8 cellular contexts compared by ENCODE assay signal in the genomic region with DNA sequence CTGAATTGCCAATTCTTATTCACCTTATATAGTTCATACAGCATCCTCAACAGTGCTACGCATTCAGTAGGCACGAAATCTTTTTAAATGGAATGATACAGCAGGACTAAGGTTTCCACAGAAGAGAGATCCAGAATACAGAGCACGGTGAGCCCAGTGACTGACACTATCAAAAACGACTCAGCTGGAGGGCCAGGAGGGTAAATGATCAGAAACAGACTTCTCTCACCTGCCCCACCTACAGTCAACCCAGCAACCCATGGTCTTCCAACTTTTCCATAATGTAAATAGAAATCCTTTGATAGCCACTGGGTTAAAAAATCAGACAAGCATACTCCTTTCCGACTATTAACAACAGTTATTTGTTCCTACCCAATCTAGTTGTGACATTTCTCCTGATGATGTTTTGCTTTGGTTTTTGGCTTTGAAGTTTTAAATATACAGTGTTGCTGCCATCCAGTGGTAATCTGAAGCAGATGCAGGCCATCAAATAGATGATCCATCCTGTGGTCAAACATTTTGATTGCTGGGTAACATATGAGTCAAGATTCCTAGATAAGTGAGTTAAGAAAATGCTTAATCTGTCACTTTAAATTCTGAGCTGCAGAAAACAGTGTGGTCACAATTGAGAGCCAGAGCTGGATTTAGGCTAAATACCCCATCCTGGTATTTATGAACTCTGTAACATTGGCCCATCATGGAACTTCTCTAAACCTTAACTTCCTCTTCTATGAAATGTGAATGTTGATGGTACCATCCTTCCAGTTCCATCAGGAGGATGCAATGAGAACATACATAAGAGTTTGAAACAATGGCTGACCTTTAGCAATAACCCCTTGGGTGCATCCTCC. TPM values are rescaled to one million over a fixed set of nuclear protein-coding genes. Genes with fewer than 3 reads are reported as not detected.
DNase-seq lines count a peak whose midpoint lies in the region; ATAC-seq and TF ChIP-seq lines count a peak whose summit lies in the region.

No MANE protein-coding gene starts in this region.

- H3K9ac ChIP-seq in GM23248 (no peak overlapping the region), SK-N-SH (no peak overlapping the region)

- POLR2A ChIA-PET in SK-N-SH (lab: Yijun Ruan, JAX): no interaction called here

- no peak overlapping the region for H3K27ac ChIP-seq in GM23248
- no peak overlapping the region for H3K27ac ChIP-seq in SK-N-SH (ENCODE audit: low read depth in 2 of 2, low read length in 1 of 2)

- DNase-seq in Daoy (ENCODE audit: low read depth) (peak; percentile 58), GM23248 (peak; percentile 77), NCI-H1092 treated with DMSO at 0.1 percent for 48 hours (lab: John Stamatoyannopoulos, UW) (peak; percentile 90), SK-N-SH (peak; percentile 48), fibroblast of peridontal ligament (ENCODE audit: extremely low read depth) (peak; percentile 71), pons (ENCODE audit: low spot score) (peak; percentile 71)

- CTCF ChIA-PET in SK-N-SH (lab: Yijun Ruan, JAX): interaction anchor here (0.6 to 8.1 kb wide), 44 partner anchors 8 to 1383 kb away, joined by 3 to 61 read pairs (median 4); a partner anchor contains a TSS

- no peaks in the 10 kb centered on the region for H3F3A ChIP-seq in GM23248 (ENCODE audit: insufficient read depth)
- H3F3A ChIP-seq in SK-N-SH (replicated peaks; ENCODE audit: insufficient read depth): no peaks in the 10 kb centered on the region

- H3K4me2 ChIP-seq in GM23248 (ENCODE audit: unreplicated experiment) (no peak overlapping the region), SK-N-SH (no peak overlapping the region)

- 30 to 32% methylated on average over 5 of the region's 5 CpGs for WGBS in GM23248 (ENCODE audit: low coverage in 1 of 2, low lambda C conversion rate in 2 of 2, missing lambda C conversion rate in 2 of 2), 2 experiments
- 38% methylated on average over 5 of the region's 5 CpGs for WGBS in SK-N-SH (ENCODE audit: low lambda C conversion rate)

- TF ChIP-seq EP300 in SK-N-SH (IDR thresholded peaks at IDR 0.05; ENCODE audit: borderline replicate concordance in 1 of 2, low read depth in 1 of 2, low read length in 1 of 2): no peak

- H4K20me1 ChIP-seq in GM23248 (ENCODE audit: insufficient read depth): no peaks in the 10 kb centered on the region
- no peaks in the 10 kb centered on the region for H4K20me1 ChIP-seq in SK-N-SH (ENCODE audit: insufficient read depth)

- H3K9me3 ChIP-seq in GM23248 (ENCODE audit: low read depth): no peaks in the 10 kb centered on the region
- H3K9me3 ChIP-seq in SK-N-SH: no peaks in the 10 kb centered on the region

- ATAC-seq in HG03097 (IDR thresholded peaks at IDR 0.05; ENCODE audit: low FRiP score, unreplicated experiment) (no peak), GM21528 (IDR thresholded peaks at IDR 0.05; ENCODE audit: low FRiP score, unreplicated experiment) (no peak)

- H3K4me1 ChIP-seq in GM23248 (ENCODE audit: insufficient read depth) (0 out of 2 replicates have a peak, but pooled peaks cover 4% of the 10 kb centered on the region), SK-N-SH (ENCODE audit: control insufficient read depth in 1 of 2, insufficient read depth in 2 of 2, low read depth in 1 of 2, low read length in 1 of 2) (peaks cover 0 to 3% of the 10 kb centered on the region in 2 experiments; a peak in 1 of 4 replicates)

- peak; percentile 91 for TF ChIP-seq RAD21 in SK-N-SH (IDR thresholded peaks at IDR 0.05; ENCODE audit: low read length)

- no peaks in the 10 kb centered on the region for H3K79me2 ChIP-seq in GM23248 (ENCODE audit: insufficient read depth)
- H3K79me2 ChIP-seq in SK-N-SH (ENCODE audit: insufficient read depth): no peaks in the 10 kb centered on the region

- in situ Hi-C loops in GM23248 (cut with MboI): loop anchor here (10.0 kb wide), 1 partner anchor 1112 kb away; no protein-coding TSS in a partner anchor

- H3K27me3 ChIP-seq in GM23248 (replicated peaks; ENCODE audit: insufficient read depth) (no peaks in the 10 kb centered on the region), SK-N-SH (ENCODE audit: insufficient read depth) (no peaks in the 10 kb centered on the region)

- H3K36me3 ChIP-seq in GM23248 (ENCODE audit: low read depth) (no peaks in the 10 kb centered on the region), SK-N-SH (replicated peaks in 1 of 2; ENCODE audit: control insufficient read depth in 1 of 2, insufficient read depth in 2 of 2, low read length in 1 of 2) (peaks cover 0 to 5% of the 10 kb centered on the region in 2 experiments)

- TF ChIP-seq CTCF in SK-N-SH (IDR thresholded peaks at IDR 0.05): peak; percentile 94

- no peaks in the 10 kb centered on the region for H3K9me2 ChIP-seq in GM23248 (ENCODE audit: insufficient read depth)
- no peaks in the 10 kb centered on the region for H3K9me2 ChIP-seq in SK-N-SH

- H2AFZ ChIP-seq in GM23248 (no peak overlapping the region), SK-N-SH (ENCODE audit: low read depth) (no peak overlapping the region)

- no peak overlapping the region for H3K4me3 ChIP-seq in GM23248
- H3K4me3 ChIP-seq in SK-N-SH (ENCODE audit: low read depth in 2 of 2, low read length in 1 of 2): no peak overlapping the region

TF ChIP-seq in SK-N-SH, 30 proteins besides CTCF, POLR2A, EP300 and RAD21 (continues in another document):
- no peak for TF ChIP-seq TAF1 (IDR thresholded peaks at IDR 0.05; ENCODE audit: borderline replicate concordance, low read depth, low read length)
- TF ChIP-seq, protein P1, sequence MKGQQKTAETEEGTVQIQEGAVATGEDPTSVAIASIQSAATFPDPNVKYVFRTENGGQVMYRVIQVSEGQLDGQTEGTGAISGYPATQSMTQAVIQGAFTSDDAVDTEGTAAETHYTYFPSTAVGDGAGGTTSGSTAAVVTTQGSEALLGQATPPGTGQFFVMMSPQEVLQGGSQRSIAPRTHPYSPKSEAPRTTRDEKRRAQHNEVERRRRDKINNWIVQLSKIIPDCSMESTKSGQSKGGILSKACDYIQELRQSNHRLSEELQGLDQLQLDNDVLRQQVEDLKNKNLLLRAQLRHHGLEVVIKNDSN (IDR thresholded peaks at IDR 0.05; ENCODE audit: borderline replicate concordance, low read depth): no peak
- TF ChIP-seq FOSL2 (IDR thresholded peaks at IDR 0.05; ENCODE audit: borderline replicate concordance, low read depth): no peak
- TF ChIP-seq GABPA (IDR thresholded peaks at IDR 0.05; ENCODE audit: low read depth): no peak
- TF ChIP-seq CHD2 (IDR thresholded peaks at IDR 0.05; ENCODE audit: low read length, partially characterized antibody): no peak
- no peak for TF ChIP-seq NRF1 (IDR thresholded peaks at IDR 0.05; ENCODE audit: low read depth, low read length)
- TF ChIP-seq ELF1 (IDR thresholded peaks at IDR 0.05): no peak
- no peak for TF ChIP-seq FOXJ3 (CRISPR knock-in tag; IDR thresholded peaks at IDR 0.05)
- no peak for TF ChIP-seq YY1 (IDR thresholded peaks at IDR 0.05; ENCODE audit: low read depth)
- TF ChIP-seq NFIC (IDR thresholded peaks at IDR 0.05; ENCODE audit: borderline replicate concordance): no peak
- TF ChIP-seq, protein P2, sequence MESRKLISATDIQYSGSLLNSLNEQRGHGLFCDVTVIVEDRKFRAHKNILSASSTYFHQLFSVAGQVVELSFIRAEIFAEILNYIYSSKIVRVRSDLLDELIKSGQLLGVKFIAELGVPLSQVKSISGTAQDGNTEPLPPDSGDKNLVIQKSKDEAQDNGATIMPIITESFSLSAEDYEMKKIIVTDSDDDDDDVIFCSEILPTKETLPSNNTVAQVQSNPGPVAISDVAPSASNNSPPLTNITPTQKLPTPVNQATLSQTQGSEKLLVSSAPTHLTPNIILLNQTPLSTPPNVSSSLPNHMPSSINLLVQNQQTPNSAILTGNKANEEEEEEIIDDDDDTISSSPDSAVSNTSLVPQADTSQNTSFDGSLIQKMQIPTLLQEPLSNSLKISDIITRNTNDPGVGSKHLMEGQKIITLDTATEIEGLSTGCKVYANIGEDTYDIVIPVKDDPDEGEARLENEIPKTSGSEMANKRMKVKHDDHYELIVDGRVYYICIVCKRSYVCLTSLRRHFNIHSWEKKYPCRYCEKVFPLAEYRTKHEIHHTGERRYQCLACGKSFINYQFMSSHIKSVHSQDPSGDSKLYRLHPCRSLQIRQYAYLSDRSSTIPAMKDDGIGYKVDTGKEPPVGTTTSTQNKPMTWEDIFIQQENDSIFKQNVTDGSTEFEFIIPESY (IDR thresholded peaks at IDR 0.05; ENCODE audit: borderline replicate concordance, low read depth): no peak
- TF ChIP-seq MXI1 (IDR thresholded peaks at IDR 0.05; ENCODE audit: low read depth, low read length): no peak
- peak; percentile 77 for TF ChIP-seq SMC3 (IDR thresholded peaks at IDR 0.05; ENCODE audit: low read depth, low read length)
- no peak for TF ChIP-seq EZH2phosphoT487 (IDR thresholded peaks at IDR 0.05; ENCODE audit: borderline replicate concordance, low read depth)
- TF ChIP-seq, protein P3, sequence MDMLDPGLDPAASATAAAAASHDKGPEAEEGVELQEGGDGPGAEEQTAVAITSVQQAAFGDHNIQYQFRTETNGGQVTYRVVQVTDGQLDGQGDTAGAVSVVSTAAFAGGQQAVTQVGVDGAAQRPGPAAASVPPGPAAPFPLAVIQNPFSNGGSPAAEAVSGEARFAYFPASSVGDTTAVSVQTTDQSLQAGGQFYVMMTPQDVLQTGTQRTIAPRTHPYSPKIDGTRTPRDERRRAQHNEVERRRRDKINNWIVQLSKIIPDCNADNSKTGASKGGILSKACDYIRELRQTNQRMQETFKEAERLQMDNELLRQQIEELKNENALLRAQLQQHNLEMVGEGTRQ (IDR thresholded peaks at IDR 0.05; ENCODE audit: borderline replicate concordance, low read depth, low read length): no peak
- TF ChIP-seq RXRA (IDR thresholded peaks at IDR 0.05; ENCODE audit: borderline replicate concordance, low read depth): no peak
- TF ChIP-seq TEAD4 (IDR thresholded peaks at IDR 0.05; ENCODE audit: borderline replicate concordance, insufficient read depth): no peak
- peak; percentile 33; the same call in 1 of the 2 replicates for TF ChIP-seq TCF12 (IDR thresholded peaks at IDR 0.05)

RNA-seq across cellular contexts. Expression of a gene that starts 42.0 kb away (rescaled TPM):
- total RNA-seq in Daoy (2014; rRNA removed; shearing (Covaris generic)): not detected in 2 replicates
- total RNA-seq in GM23248 (2014; rRNA removed; shearing (Covaris generic)): not detected in 2 replicates
- polyA plus RNA-seq in GM23248 (2016; fragmentation: Nextera tagmentation; extraction: Ambion mirVana): not detected in 2 replicates
- polyA plus RNA-seq in SK-N-SH (2012; rRNA removed): not detected in 2 replicates
- polyA plus RNA-seq in SK-N-SH (2012; cell fraction: cytosol; rRNA removed): not detected in 2 replicates
- polyA plus RNA-seq in SK-N-SH (2012; cell fraction: nucleus; rRNA removed): not detected in 2 replicates
